ENCODE assay signal across 1 cellular context in genomic region chr16:1809281-1809801, GRCh38.
TF ChIP-seq lines count a peak whose summit lies in the region.

No MANE protein-coding gene starts in this region.

TF ChIP-seq in GM23338, 12 proteins besides CTCF, POLR2A, EP300 and RAD21 (continued from another document):
- no peak for TF ChIP-seq REST (IDR thresholded peaks at IDR 0.05; ENCODE audit: unreplicated experiment)
- no peak for TF ChIP-seq ZNF331 (CRISPR knock-in tag; IDR thresholded peaks at IDR 0.05; ENCODE audit: low read depth)
- TF ChIP-seq EZH2 (IDR thresholded peaks at IDR 0.05; ENCODE audit: low read depth, unreplicated experiment): no peak
- no peak for TF ChIP-seq ZNF462 (CRISPR knock-in tag; IDR thresholded peaks at IDR 0.05)
